ENCODE assay signal across 32 cellular contexts in genomic region chr4:15295421-15296162, GRCh38.
DNase-seq lines count a peak whose midpoint lies in the region; ATAC-seq lines count a peak whose summit lies in the region.
"Had no signal": no experiment of that assay in that cellular context is flagged by ENCODE, and none has a peak within 500 bp of the region (broad histone marks: within the 10 kb centered on the region; RNA-seq: fewer than 3 reads in every experiment).

No MANE protein-coding gene starts in this region.

- no peak overlapping the region for H3K27ac ChIP-seq in Karpas-422 (ENCODE audit: low read length)
- H3K27ac ChIP-seq: gastroesophageal sphincter, GM23248, hepatocyte, SK-N-MC, thoracic aorta, uterus had no signal

- H3K4me3 ChIP-seq in Karpas-422 (ENCODE audit: low read length) = no peak overlapping the region
- H3K4me3 ChIP-seq: gastroesophageal sphincter, GM23248, hepatocyte, SK-N-MC, thoracic aorta, uterus had no signal

- no peaks in the 10 kb centered on the region for H4K20me1 ChIP-seq in Karpas-422 (ENCODE audit: insufficient read depth, low read depth, low read length)

- no peaks in the 10 kb centered on the region for H3K9me2 ChIP-seq in Karpas-422 (replicated peaks; ENCODE audit: insufficient read depth, low read length)

- no peaks in the 10 kb centered on the region for H3K4me1 ChIP-seq in Karpas-422 (ENCODE audit: low read length)
- H3K4me1 ChIP-seq: gastroesophageal sphincter, uterus had no signal

- DNase-seq in NCI-H345 (lab: John Stamatoyannopoulos, UW) (peak; percentile 42), NCI-H345 treated with DMSO at 0.1 percent for 48 hours (lab: John Stamatoyannopoulos, UW; ENCODE audit: unreplicated experiment) (no peak), NCI-H1105 (lab: John Stamatoyannopoulos, UW) (peak; percentile 64), SK-N-DZ (ENCODE audit: low spot score) (peak; percentile 88), Karpas-422 (no peak), SIG-M5 treated with dmso at 0.1 percent for 504 hours (lab: John Stamatoyannopoulos, UW; ENCODE audit: unreplicated experiment) (no peak), DMS53 (lab: John Stamatoyannopoulos, UW) (no peak)
- DNase-seq: activated CD4-positive, alpha-beta memory T cell treated with anti-CD3 and anti-CD28 coated beads, Interleukin-2, amount 10 ng/mL, durations not matched to agents 7 days and 5 days; activated CD8-positive, alpha-beta memory T cell treated with anti-CD3 and anti-CD28 coated beads, Interleukin-2, amount 50 U/mL, for 48 hours; AML-193; anterior cingulate cortex; CD4-positive, alpha-beta memory T cell; central memory CD4-positive, alpha-beta T cell; dermis blood vessel endothelial cell; DMS79; GM23248; HFFc6; Kasumi-1; mammary epithelial cell; NCI-H187 treated with DMSO at 0.1 percent for 48 hours; NCI-H2227 treated with DMSO at 0.1 percent for 48 hours; nephron progenitor cell; stimulated activated naive CD8-positive, alpha-beta T cell treated with anti-CD3 and anti-CD28 coated beads, Interleukin-15, Interleukin-2, amounts not matched to agents 100 U/mL and 50 U/mL, for 24 hours; T-helper 17 cell; uterus had no signal

- H3K4me2 ChIP-seq in Karpas-422 (ENCODE audit: low read depth, low read length, poor library complexity, severe bottlenecking) = no peak overlapping the region
- H3K4me2 ChIP-seq: hepatocyte had no signal

- H2AFZ ChIP-seq in Karpas-422 (ENCODE audit: low read length) = no peak overlapping the region
- H2AFZ ChIP-seq: GM23248, hepatocyte had no signal

- no peaks in the 10 kb centered on the region; the same call in none of the 2 replicates for H3K27me3 ChIP-seq in Karpas-422 (ENCODE audit: low read length)
- H3K27me3 ChIP-seq: gastroesophageal sphincter, hepatocyte, uterus had no signal

- no peak for ATAC-seq in GM18498 (IDR thresholded peaks at IDR 0.05; ENCODE audit: unreplicated experiment)
- ATAC-seq: activated CD4-positive, CD25-positive, alpha-beta regulatory T cell treated with anti-CD3 and anti-CD28 coated beads, Interleukin-2, amount 50 U/mL, for 24 hours; activated naive CD4-positive, alpha-beta T cell treated with anti-CD3 and anti-CD28 coated beads, Interleukin-2, amount 50 U/mL, for 72 hours; gastroesophageal sphincter; stimulated activated naive CD8-positive, alpha-beta T cell treated with anti-CD3 and anti-CD28 coated beads, Interleukin-15, Interleukin-2, amounts not matched to agents 100 U/mL and 50 U/mL, for 24 hours; T-helper 17 cell had no signal

- H3K9me3 ChIP-seq in Karpas-422 (ENCODE audit: low read length) = no peaks in the 10 kb centered on the region
- H3K9me3 ChIP-seq: gastroesophageal sphincter, thoracic aorta, uterus had no signal

- no peak overlapping the region for H3K9ac ChIP-seq in Karpas-422 (ENCODE audit: low read length)
- H3K9ac ChIP-seq: GM23248 had no signal

- H3K79me2 ChIP-seq in Karpas-422 (ENCODE audit: low read length) = no peaks in the 10 kb centered on the region
- H3K79me2 ChIP-seq: hepatocyte had no signal

- no peaks in the 10 kb centered on the region for H3K36me3 ChIP-seq in Karpas-422 (ENCODE audit: insufficient read depth, low read length)
- H3K36me3 ChIP-seq: gastroesophageal sphincter, thoracic aorta, uterus had no signal

Comparison
In these comparisons a context has a peak if more than half of its experiments do, and no peak if none do; other contexts are left out.
1. DNase-seq: peak in NCI-H345 (single experiment), NCI-H1105 (single experiment) and SK-N-DZ (single experiment); none in NCI-H345 treated with DMSO at 0.1 percent for 48 hours (single experiment), Karpas-422 (single experiment), SIG-M5 treated with dmso at 0.1 percent for 504 hours (single experiment) and DMS53 (single experiment).